In genomic region chr1:19596719-19597462, GRCh38 we compare ENCODE assay signal across 8 cellular contexts. TPM values are rescaled to one million over a fixed set of nuclear protein-coding genes. Genes with fewer than 3 reads are reported as not detected.
A peak's percentile ranks its signal among the peaks of the same experiment; 100 is the strongest.
DNase-seq lines count a peak whose midpoint lies in the region; ATAC-seq, FAIRE-seq and TF ChIP-seq lines count a peak whose summit lies in the region.

No MANE protein-coding gene starts in this region.

- peak overlapping the region; percentile 98 for H3K4me3 ChIP-seq in CD4-positive, CD25-positive, alpha-beta regulatory T cell (ENCODE audit: low read depth, low read length)
- H3K4me3 ChIP-seq in HepG2 (replicated peaks in 1 of 3; ENCODE audit: insufficient read depth in 1 of 3, low read depth in 2 of 3, low read length in 3 of 3) = peak overlapping the region; percentile 72 to 90 (median 78)

- peaks cover 26 to 54% (median 40%) of the 10 kb centered on the region in 4 donors for H3K4me1 Mint-ChIP-seq in CD4-positive, CD25-positive, alpha-beta regulatory T cell

- BruUV-seq in HepG2 (replicated peaks; lab: Mats Ljungman, UMichigan) = no TSS peak

- H3K27ac Mint-ChIP-seq in CD4-positive, CD25-positive, alpha-beta regulatory T cell = peak overlapping the region; percentile 99 to 100 (median 100)

- peak; percentile 96 to 97 (median 97) for DNase-seq in CD4-positive, CD25-positive, alpha-beta regulatory T cell
- DNase-seq in NCI-H774 (lab: John Stamatoyannopoulos, UW) (peak; percentile 87), dermis microvascular lymphatic vessel endothelial cell (ENCODE audit: low read depth in 2 of 2) (peak; percentile 98), HepG2 (ENCODE audit: low spot score) (peak; percentile 99)
- DNase-seq in activated CD4-positive, alpha-beta T cell treated with anti-CD3 and anti-CD28 coated beads, Interleukin-2, amount 50 U/mL, for 48 hours = peak; percentile 97
- peak; percentile 94 to 95 for DNase-seq in stimulated activated CD4-positive, alpha-beta T cell treated with anti-CD3 and anti-CD28 coated beads, Interleukin-2, amount 100 ng/mL, for 48 hours

- TF ChIP-seq RAD21 in HepG2 (CRISPR knock-in tag; IDR thresholded peaks at IDR 0.05) = peak; percentile 39; the same call in 1 of the 2 replicates

- H2AFZ ChIP-seq in HepG2 (ENCODE audit: low read length) = peak overlapping the region; percentile 97

- peak; percentile 95 for FAIRE-seq in HepG2 (lab: Jason Lieb, UNC)

- peak overlapping the region; percentile 82 for H3K4me2 ChIP-seq in HepG2 (ENCODE audit: low read depth, low read length)

- peak; percentile 79 to 82 for TF ChIP-seq POLR2A in HepG2 (IDR thresholded peaks at IDR 0.05; ENCODE audit: insufficient read depth in 1 of 2, low read depth in 2 of 2, low read length in 2 of 2)

- intact Hi-C loops in HepG2 (cut with micrococcal nuclease; ENCODE audit: unreplicated experiment) = loop anchor here (1.0 to 10.0 kb wide), 4 partner anchors 45 to 212 kb away; partner anchors contain the start of gene NBL1

- POLR2A ChIA-PET in HepG2 (lab: Yijun Ruan, JAX) = interaction anchor here (0.8 to 2.3 kb wide), 10 partner anchors 9 to 285 kb away, joined by 3 to 13 read pairs (median 4); partner anchors contain the start of genes AKR7A2, CAPZB and SLC66A1

- peak; percentile 76 to 82 for ATAC-seq in CD4-positive, CD25-positive, alpha-beta regulatory T cell (ENCODE audit: low read depth in 2 of 2)
- ATAC-seq in GM19438 (IDR thresholded peaks at IDR 0.05; ENCODE audit: low read depth, unreplicated experiment) (peak; percentile 90), HG03571 (IDR thresholded peaks at IDR 0.05; ENCODE audit: unreplicated experiment) (peak; percentile 75), HepG2 (peak; percentile 94)

- WGBS in HepG2 (ENCODE audit: low lambda C conversion rate) = 0% methylated on average over 15 of the region's 60 CpGs

- 0 out of 2 replicates have a peak, but pooled peaks have one; percentile 1 for TF ChIP-seq CTCF in HepG2 (CRISPR knock-in tag; IDR thresholded peaks at IDR 0.05)

- peaks cover 47% of the 10 kb centered on the region for H3K79me2 ChIP-seq in HepG2 (ENCODE audit: insufficient read depth, low read length)

- TF ChIP-seq EP300 in HepG2 (IDR thresholded peaks at IDR 0.05; ENCODE audit: low read depth in 2 of 2, low read length in 2 of 2) (0 out of 4 replicates have a peak, but pooled peaks of 1 of the 2 experiments have one; percentile 5), HepG2 (CRISPR knock-in tag; IDR thresholded peaks at IDR 0.05; ENCODE audit: borderline replicate concordance) (no peak)

- no peaks in the 10 kb centered on the region for H3K9me3 ChIP-seq in CD4-positive, CD25-positive, alpha-beta regulatory T cell (ENCODE audit: control insufficient read depth in 2 of 2, low read length in 2 of 2)
- no peaks in the 10 kb centered on the region for H3K9me3 ChIP-seq in HepG2 (ENCODE audit: low read length)

- in situ Hi-C loops in HepG2 (cut with HindIII; ENCODE audit: extremely low pct_ligation_motif_present, low pct_unique_long_range_greater_than_20kb) = loop anchor here (5.0 kb wide), 1 partner anchor 50 kb away; no protein-coding TSS in a partner anchor

- CTCF ChIA-PET in HepG2 (lab: Yijun Ruan, JAX; ENCODE audit: low intra/inter-chr PET ratio, low total read pairs) = no interaction called here

- H4K20me1 ChIP-seq in HepG2 (ENCODE audit: insufficient read depth, low read length) = no peaks in the 10 kb centered on the region

- peak overlapping the region; percentile 100 for H3K27ac ChIP-seq in CD4-positive, CD25-positive, alpha-beta regulatory T cell (ENCODE audit: insufficient read depth, low read length, poor library complexity, severe bottlenecking)
- H3K27ac ChIP-seq in HepG2 (ENCODE audit: extremely low read length, insufficient read depth, low read length) = peak overlapping the region; percentile 88

- H3K36me3 Mint-ChIP-seq in CD4-positive, CD25-positive, alpha-beta regulatory T cell = peaks cover 16% of the 10 kb centered on the region

- H3K4me1 ChIP-seq in CD4-positive, CD25-positive, alpha-beta regulatory T cell (ENCODE audit: control insufficient read depth, insufficient read depth, low read length, poor library complexity, severe bottlenecking) = peaks cover 56% of the 10 kb centered on the region
- peaks cover 52% of the 10 kb centered on the region for H3K4me1 ChIP-seq in HepG2 (ENCODE audit: insufficient read depth, low read length)

- H3K9ac ChIP-seq in HepG2 (ENCODE audit: insufficient read depth, low read depth, low read length) = peak overlapping the region; percentile 88

- peaks cover 2% of the 10 kb centered on the region for H3K36me3 ChIP-seq in CD4-positive, CD25-positive, alpha-beta regulatory T cell (ENCODE audit: control insufficient read depth, insufficient read depth, low read length)
- H3K36me3 ChIP-seq in HepG2 (replicated peaks in 1 of 2; ENCODE audit: control insufficient read depth in 1 of 2, insufficient read depth in 2 of 2, low read length in 2 of 2) = 0 out of 5 replicates have a peak, but pooled peaks cover 0 to 11% of the 10 kb centered on the region in 2 experiments

- peaks cover 10% of the 10 kb centered on the region for H3K27me3 Mint-ChIP-seq in CD4-positive, CD25-positive, alpha-beta regulatory T cell

- H3K4me3 Mint-ChIP-seq in CD4-positive, CD25-positive, alpha-beta regulatory T cell = peak overlapping the region; percentile 95 to 100 (median 99)

- H3K27me3 ChIP-seq in CD4-positive, CD25-positive, alpha-beta regulatory T cell (ENCODE audit: control insufficient read depth, insufficient read depth, low read length) = no peaks in the 10 kb centered on the region
- no peaks in the 10 kb centered on the region; a peak in 1 of 5 replicates for H3K27me3 ChIP-seq in HepG2 (ENCODE audit: control insufficient read depth in 1 of 2, insufficient read depth in 2 of 2, low read length in 2 of 2)

- peaks cover 0 to 2% (median 0%) of the 10 kb centered on the region in 7 donors for H3K9me3 Mint-ChIP-seq in CD4-positive, CD25-positive, alpha-beta regulatory T cell

TF ChIP-seq in HepG2, 621 proteins besides CTCF, POLR2A, EP300 and RAD21 (continues in another document):
- TF ChIP-seq MTERF4 (CRISPR knock-in tag; IDR thresholded peaks at IDR 0.05) = 0 out of 2 replicates have a peak, but pooled peaks have one; percentile 21
- no peak for TF ChIP-seq DNMT3B (CRISPR knock-in tag; conservative IDR thresholded peaks at IDR 0.05)
- peak; percentile 96 for TF ChIP-seq ELF1 (CRISPR knock-in tag; IDR thresholded peaks at IDR 0.05)
- peak; percentile 57; the same call in 1 of the 2 replicates for TF ChIP-seq CREM (IDR thresholded peaks at IDR 0.05)
- TF ChIP-seq CREM (CRISPR knock-in tag; IDR thresholded peaks at IDR 0.05) = no peak
- TF ChIP-seq HOXA9 (CRISPR knock-in tag; IDR thresholded peaks at IDR 0.05; ENCODE audit: borderline replicate concordance) = no peak
- TF ChIP-seq HOXA3 (CRISPR knock-in tag; IDR thresholded peaks at IDR 0.05) = peak; percentile 69
- TF ChIP-seq THAP7 (CRISPR knock-in tag; IDR thresholded peaks at IDR 0.05) = peak; percentile 85; the same call in 1 of the 2 replicates
- no peak for TF ChIP-seq REXO4 (CRISPR knock-in tag; IDR thresholded peaks at IDR 0.05; ENCODE audit: borderline replicate concordance)

RNA-seq across cellular contexts. Expression of gene NBL1, which starts 47.2 kb away (rescaled TPM):
- 3.3 TPM for total RNA-seq in CD4-positive, CD25-positive, alpha-beta regulatory T cell
- 1 to 10 TPM in 3 of 4 donors, under 1 TPM in 1; 0.39 to 1.4 (median 1.2) TPM for polyA plus RNA-seq in CD4-positive, CD25-positive, alpha-beta regulatory T cell
- total RNA-seq in dermis microvascular lymphatic vessel endothelial cell = 91.4 and 236 TPM in 2 replicates
- 1.9 and 2.7 TPM in 2 replicates for total RNA-seq in HepG2 (2016; rRNA removed; fragmentation: Illumina TruSeq; extraction: Trizol)
- total RNA-seq in HepG2 (2016; cell fraction: cytosol; rRNA removed; fragmentation: Illumina TruSeq; extraction: Trizol; ENCODE audit: low read depth) = 2.8 and 4.1 TPM in 2 replicates
- 2.8 and 3.1 TPM in 2 replicates for total RNA-seq in HepG2 (2016; cell fraction: insoluble cytoplasmic fraction; rRNA removed; fragmentation: Illumina TruSeq; extraction: Trizol)
- 5.9 and 6.3 TPM in 2 replicates for total RNA-seq in HepG2 (2016; cell fraction: membrane; rRNA removed; fragmentation: Illumina TruSeq; extraction: Trizol)
- 2.3 and 3.4 TPM in 2 replicates for total RNA-seq in HepG2 (2016; cell fraction: nucleus; rRNA removed; fragmentation: Illumina TruSeq; extraction: Trizol)
- 13.8 and 17.5 TPM in 2 replicates for polyA plus RNA-seq in HepG2 (2011; rRNA removed)
- 6.0 and 10.2 TPM in 2 replicates for polyA plus RNA-seq in HepG2 (2011; cell fraction: cytosol; rRNA removed)
- 7.1 and 10.2 TPM in 2 replicates for polyA plus RNA-seq in HepG2 (2011; cell fraction: nucleus; rRNA removed)
- polyA plus RNA-seq in HepG2 (2012) = 3.2 TPM in 2 replicates
- 4.3 and 4.8 TPM in 2 replicates for polyA plus RNA-seq in HepG2 (2016; cell fraction: cytosol; fragmentation: Illumina TruSeq; extraction: Trizol; ENCODE audit: low read depth)
- 2.1 and 2.4 TPM in 2 replicates for polyA plus RNA-seq in HepG2 (2016; cell fraction: insoluble cytoplasmic fraction; fragmentation: Illumina TruSeq; extraction: Trizol; ENCODE audit: low read depth)
- 5.5 and 7.0 TPM in 2 replicates for polyA plus RNA-seq in HepG2 (2016; cell fraction: membrane; fragmentation: Illumina TruSeq; extraction: Trizol; ENCODE audit: low read depth)
- 3.7 and 4.3 TPM in 2 replicates for polyA plus RNA-seq in HepG2 (2016; cell fraction: nucleus; fragmentation: Illumina TruSeq; extraction: Trizol; ENCODE audit: insufficient read depth, low read depth)
- 26.9 and 216 TPM in 2 replicates for polyA minus RNA-seq in HepG2 (2011; rRNA and poly(A)+ RNA removed; ENCODE audit: low replicate concordance)
- polyA minus RNA-seq in HepG2 (2011; cell fraction: cytosol; rRNA and poly(A)+ RNA removed) = 3.2 and 4.0 TPM in 2 replicates
- 1.1 and 1.4 TPM in 2 replicates for polyA minus RNA-seq in HepG2 (2011; cell fraction: nucleus; rRNA and poly(A)+ RNA removed)

Comparison
In these comparisons a context has a peak if more than half of its experiments do, and no peak if none do; other contexts are left out.
1. Peak in every context shown above with its lines: DNase-seq, ATAC-seq, H3K4me3 ChIP-seq and H3K27ac ChIP-seq.
2. RNA of gene NBL1, which starts 47.2 kb away (total RNA-seq): 91.4 to 236 TPM in dermis microvascular lymphatic vessel endothelial cell; 3.3 TPM in CD4-positive, CD25-positive, alpha-beta regulatory T cell (single experiment) and 1.9 to 6.3 TPM in HepG2; every median in the first group is over 10 times any median in the second.